13 cellular contexts compared by ENCODE assay signal in genomic region chr17:17036520-17036998, GRCh38. TPM values are rescaled to one million over a fixed set of nuclear protein-coding genes. Genes with fewer than 3 reads are reported as not detected.
DNase-seq lines count a peak whose midpoint lies in the region; ATAC-seq and TF ChIP-seq lines count a peak whose summit lies in the region.
"Had no signal": no experiment of that assay in that cellular context is flagged by ENCODE, and none has a peak within 500 bp of the region (broad histone marks: within the 10 kb centered on the region; RNA-seq: fewer than 3 reads in every experiment).

No MANE protein-coding gene starts in this region.

- H3K4me3 ChIP-seq in RWPE2 (ENCODE audit: severe bottlenecking): no peak overlapping the region
- no peak overlapping the region for H3K4me3 ChIP-seq in gastrocnemius medialis
- H3K4me3 ChIP-seq in GM23338: no peak overlapping the region
- H3K4me3 ChIP-seq: prostate gland, SK-N-MC had no signal

- intact Hi-C loops in cardiac septum (cut with DNase I) (no loop called here), gastrocnemius medialis (cut with DNase I; ENCODE audit: low total_unique reads) (no loop called here)

- peaks cover 16% of the 10 kb centered on the region for H3K27me3 Mint-ChIP-seq in GM23338 (ENCODE audit: insufficient read depth, low read depth, poor library complexity)

- no peak for ATAC-seq in RWPE2 (ENCODE audit: low read depth)
- ATAC-seq in gastrocnemius medialis: peak; percentile 74 to 76
- no peak for ATAC-seq in GM18505 (IDR thresholded peaks at IDR 0.05; ENCODE audit: unreplicated experiment)
- ATAC-seq in GM23338: no peak

- peak overlapping the region; percentile 16 for H3K27ac ChIP-seq in RWPE2 (ENCODE audit: poor library complexity, severe bottlenecking)
- H3K27ac ChIP-seq in gastrocnemius medialis: peak overlapping the region; percentile 90 to 99 (median 93)
- no peak overlapping the region for H3K27ac ChIP-seq in GM23338 (ENCODE audit: low read depth)
- H3K27ac ChIP-seq: prostate gland, SK-N-MC had no signal

- H3K36me3 ChIP-seq in RWPE2 (ENCODE audit: low read depth) (no peaks in the 10 kb centered on the region), gastrocnemius medialis (no peaks in the 10 kb centered on the region), GM23338 (ENCODE audit: insufficient read depth) (no peaks in the 10 kb centered on the region)
- H3K36me3 ChIP-seq: prostate gland had no signal

- no peaks in the 10 kb centered on the region for H3K27me3 ChIP-seq in RWPE2 (ENCODE audit: insufficient read depth, poor library complexity, severe bottlenecking)
- no peaks in the 10 kb centered on the region for H3K27me3 ChIP-seq in gastrocnemius medialis
- peaks cover 5% of the 10 kb centered on the region; the same call in 1 of the 2 replicates for H3K27me3 ChIP-seq in GM23338 (ENCODE audit: insufficient read depth)

- H3K9me3 Mint-ChIP-seq in GM23338: no peaks in the 10 kb centered on the region

- H4K20me1 ChIP-seq in GM23338 (replicated peaks; ENCODE audit: insufficient read depth): no peaks in the 10 kb centered on the region

- no peaks in the 10 kb centered on the region for H3K36me3 Mint-ChIP-seq in GM23338 (ENCODE audit: low read depth)

- no peak overlapping the region for H2AFZ ChIP-seq in GM23338

- H3K4me1 Mint-ChIP-seq in GM23338: peaks cover 6% of the 10 kb centered on the region

- H3K4me1 ChIP-seq in RWPE2 (ENCODE audit: insufficient read depth, poor library complexity, severe bottlenecking) (peaks cover 20% of the 10 kb centered on the region), gastrocnemius medialis (peaks cover 40 to 41% of the 10 kb centered on the region in 2 donors), GM23338 (ENCODE audit: insufficient read depth) (peaks cover 4% of the 10 kb centered on the region; the same call in 1 of the 2 replicates)

- DNase-seq in GDM1 (lab: John Stamatoyannopoulos, UW) (peak; percentile 90), RWPE2 (ENCODE audit: low spot score) (no peak), cardiac septum (ENCODE audit: low spot score) (peak; percentile 74), gastrocnemius medialis (peak; percentile 79 to 91), occipital lobe (lab: John Stamatoyannopoulos, UW) (no peak), NCI-H1417 treated with DMSO at 0.1 percent for 48 hours (lab: John Stamatoyannopoulos, UW) (no peak), GM23338 (ENCODE audit: low spot score) (no peak)
- DNase-seq: DMS 273 treated with DMSO at 0.1 percent for 48 hours, erythroblast, NCI-H345 had no signal

- no peak overlapping the region for H3K4me3 Mint-ChIP-seq in GM23338

- H3K9me3 ChIP-seq in RWPE2 (ENCODE audit: severe bottlenecking): no peaks in the 10 kb centered on the region
- no peaks in the 10 kb centered on the region for H3K9me3 ChIP-seq in gastrocnemius medialis
- H3K9me3 ChIP-seq: prostate gland had no signal

- no peak overlapping the region for H3K27ac Mint-ChIP-seq in GM23338

- H3K79me2 ChIP-seq in GM23338 (replicated peaks; ENCODE audit: insufficient read depth): no peaks in the 10 kb centered on the region

- no peak overlapping the region for H3K4me2 ChIP-seq in GM23338

- in situ Hi-C loops in gastrocnemius medialis (cut with MboI; ENCODE audit: low sequenced_read_pairs in 4 of 4): loop anchor here in 1 of 4 donors (25.0 kb wide), 1 partner anchor 101 kb away; no protein-coding TSS in a partner anchor

- TF ChIP-seq POLR2A in gastrocnemius medialis (IDR thresholded peaks at IDR 0.05) (peak; percentile 47 to 55), GM18505 (IDR thresholded peaks at IDR 0.05; ENCODE audit: borderline replicate concordance, extremely low read depth, insufficient read depth, insufficient read length) (no peak)

- H3F3A ChIP-seq in GM23338 (replicated peaks; ENCODE audit: low read depth): no peaks in the 10 kb centered on the region

- no peak for TF ChIP-seq CTCF in RWPE2 (IDR thresholded peaks at IDR 0.05; ENCODE audit: poor library complexity, severe bottlenecking)
- no peak for TF ChIP-seq CTCF in gastrocnemius medialis (IDR thresholded peaks at IDR 0.05 in 4 of 5, conservative IDR thresholded peaks at IDR 0.05 in 1 of 5)
- no peak for TF ChIP-seq CTCF in GM23338 (conservative IDR thresholded peaks at IDR 0.05; ENCODE audit: low read depth in 2 of 2)

- no peaks in the 10 kb centered on the region for H3K9me2 ChIP-seq in GM23338 (ENCODE audit: insufficient read depth)

TF ChIP-seq in GM23338, 12 proteins besides CTCF, POLR2A, EP300 and RAD21:
- TF ChIP-seq STAT1 (IDR thresholded peaks at IDR 0.05; ENCODE audit: unreplicated experiment): no peak
- no peak for TF ChIP-seq CREB1 (CRISPR knock-in tag; IDR thresholded peaks at IDR 0.05; ENCODE audit: low read depth)
- TF ChIP-seq ZNF462 (CRISPR knock-in tag; IDR thresholded peaks at IDR 0.05): no peak
- no peak for TF ChIP-seq EZH2phosphoT487 (IDR thresholded peaks at IDR 0.05; ENCODE audit: unreplicated experiment)

RNA-seq across cellular contexts. Expression of gene MPRIP, which starts 5.7 kb away (rescaled TPM):
- total RNA-seq in cardiac septum: 554 TPM
- 100 to 1,000 TPM in 3 of 4 donors, 10 to 100 TPM in 1; 71.1 to 127 (median 124) TPM for total RNA-seq in gastrocnemius medialis
- total RNA-seq in occipital lobe: 126 TPM
- 84.6 and 113 TPM in 2 replicates for total RNA-seq in GM23338 (2014; rRNA removed; shearing (Covaris generic))
- polyA plus RNA-seq in GM23338 (2016; fragmentation: Nextera tagmentation; extraction: Ambion mirVana): 36.5 and 39.3 TPM in 2 replicates

Comparison
In these comparisons a context has a peak if more than half of its experiments do, and no peak if none do; other contexts are left out.
1. DNase-seq: peak in GDM1 (single experiment), cardiac septum (single experiment) and gastrocnemius medialis (2 of 2); none in RWPE2 (single experiment), occipital lobe (single experiment), NCI-H1417 treated with DMSO at 0.1 percent for 48 hours (single experiment) and GM23338 (single experiment).
2. ATAC-seq: peak in gastrocnemius medialis (2 of 2); none in RWPE2 (single experiment), GM18505 (single experiment) and GM23338 (single experiment).